ENCODE assay signal across 30 cellular contexts in genomic region chr16:62638324-62638911, GRCh38.
DNase-seq lines count a peak whose midpoint lies in the region; ATAC-seq, FAIRE-seq and TF ChIP-seq lines count a peak whose summit lies in the region.
"Had no signal": no experiment of that assay in that cellular context is flagged by ENCODE, and none has a peak within 500 bp of the region (broad histone marks: within the 10 kb centered on the region; RNA-seq: fewer than 3 reads in every experiment).

No MANE protein-coding gene starts in this region.

- H3K27me3 ChIP-seq in SK-N-SH (ENCODE audit: insufficient read depth) = no peaks in the 10 kb centered on the region
- no peaks in the 10 kb centered on the region for H3K27me3 ChIP-seq in GM12878 (replicated peaks in 1 of 2; ENCODE audit: control insufficient read depth in 2 of 2, insufficient read depth in 2 of 2, low read length in 1 of 2)
- H3K27me3 ChIP-seq: gastrocnemius medialis had no signal

- H3K4me1 ChIP-seq in SK-N-SH (ENCODE audit: control insufficient read depth in 1 of 2, insufficient read depth in 2 of 2, low read depth in 1 of 2, low read length in 1 of 2) = no peaks in the 10 kb centered on the region
- H3K4me1 ChIP-seq in GM12878 (ENCODE audit: control insufficient read depth, insufficient read depth, low read length) = peaks cover 11% of the 10 kb centered on the region
- H3K4me1 ChIP-seq: gastrocnemius medialis had no signal

- no TSS peak for BruUV-seq in GM12878 (replicated peaks; lab: Mats Ljungman, UMichigan)

- no peaks in the 10 kb centered on the region for H3K36me3 ChIP-seq in SK-N-SH (replicated peaks in 1 of 2; ENCODE audit: control insufficient read depth in 1 of 2, insufficient read depth in 2 of 2, low read length in 1 of 2)
- no peaks in the 10 kb centered on the region for H3K36me3 ChIP-seq in GM12878 (ENCODE audit: control insufficient read depth in 2 of 2, insufficient read depth in 2 of 2, low read length in 1 of 2)
- H3K36me3 ChIP-seq: gastrocnemius medialis had no signal

- H2AFZ ChIP-seq in SK-N-SH (ENCODE audit: low read depth) = no peak overlapping the region
- H2AFZ ChIP-seq in GM12878 (ENCODE audit: control insufficient read depth, low read depth, low read length) = peak overlapping the region; percentile 39; the same call in 1 of the 2 replicates

- FAIRE-seq in GM12878 (lab: Jason Lieb, UNC) = no peak
- FAIRE-seq: astrocyte, endometrium had no signal

- SMC1A ChIA-PET in GM12878 (lab: Charles Lee; ENCODE audit: uncharacterized antibody, unreplicated experiment) = interaction anchor here (0.7 kb wide), 1 partner anchor 382 kb away, joined by 3 read pairs; no protein-coding TSS in a partner anchor

- H3K9me3 ChIP-seq in SK-N-SH (no peaks in the 10 kb centered on the region), GM12878 (replicated peaks; ENCODE audit: control insufficient read depth, insufficient read depth, low read length) (no peaks in the 10 kb centered on the region)
- H3K9me3 ChIP-seq: gastrocnemius medialis had no signal

- RAD21 ChIA-PET in GM12878 (lab: Charles Lee; ENCODE audit: unreplicated experiment) = interaction anchor here (1.6 kb wide), 1 partner anchor 413 kb away, joined by 3 read pairs; no protein-coding TSS in a partner anchor

- no peak for TF ChIP-seq RAD21 in SK-N-SH (IDR thresholded peaks at IDR 0.05; ENCODE audit: low read length)
- TF ChIP-seq RAD21 in GM12878 (IDR thresholded peaks at IDR 0.05; ENCODE audit: insufficient read depth, low read depth, low read length) = no peak

- no peak overlapping the region for H3K4me2 ChIP-seq in SK-N-SH
- H3K4me2 ChIP-seq in GM12878 (ENCODE audit: control insufficient read depth, insufficient read depth) = peak overlapping the region; percentile 54

- no peak for TF ChIP-seq POLR2A in GM12878 (IDR thresholded peaks at IDR 0.05; ENCODE audit: low read depth, low read length)

- no peaks in the 10 kb centered on the region for H3K9me2 ChIP-seq in SK-N-SH

- CTCF ChIA-PET in SK-N-SH (lab: Yijun Ruan, JAX) (no interaction called here), GM12878 (lab: Yijun Ruan, JAX) (no interaction called here)

- H3K4me3 ChIP-seq in SK-N-SH (ENCODE audit: low read depth in 2 of 2, low read length in 1 of 2) (no peak overlapping the region), GM12878 (peak overlapping the region; percentile 29; the same call in 1 of the 2 replicates)
- H3K4me3 ChIP-seq: gastrocnemius medialis had no signal

- H4K20me1 ChIP-seq in SK-N-SH (ENCODE audit: insufficient read depth) (no peaks in the 10 kb centered on the region), GM12878 (ENCODE audit: control insufficient read depth, insufficient read depth) (no peaks in the 10 kb centered on the region)

- intact Hi-C loops in GM12878 (cut with micrococcal nuclease; ENCODE audit: unreplicated experiment) = loop anchor here (2.0 to 10.0 kb wide), 2 partner anchors 236 to 414 kb away; no protein-coding TSS in a partner anchor

- 34% methylated on average over 4 of the region's 4 CpGs for WGBS in SK-N-SH (ENCODE audit: low lambda C conversion rate)
- WGBS in GM12878 (ENCODE audit: insufficient coverage, insufficient replicate concordance, low lambda C conversion rate, missing lambda C conversion rate) = 0% methylated on average over 4 of the region's 4 CpGs

- in situ Hi-C loops in GM12878 (cut with MboI) = no loop called here

- H3K27ac ChIP-seq in SK-N-SH (ENCODE audit: low read depth in 2 of 2, low read length in 1 of 2) (no peak overlapping the region), GM12878 (ENCODE audit: control insufficient read depth, insufficient read depth) (peak overlapping the region; percentile 82)
- H3K27ac ChIP-seq: 22Rv1, gastrocnemius medialis, VCaP had no signal

- no peak for TF ChIP-seq CTCF in SK-N-SH (IDR thresholded peaks at IDR 0.05)
- no peak for TF ChIP-seq CTCF in GM12878 (IDR thresholded peaks at IDR 0.05 in 2 of 3, conservative IDR thresholded peaks at IDR 0.05 in 1 of 3; ENCODE audit: control insufficient read depth in 2 of 3, extremely low read depth in 1 of 3, insufficient read depth in 1 of 3, low read depth in 3 of 3, low read length in 3 of 3)

- DNase-seq in SK-N-SH = no peak
- no peak for DNase-seq in GM12878 (ENCODE audit: low read depth, low spot score)
- no peak for DNase-seq in NCI-H526 treated with DMSO at 0.1 percent for 48 hours (lab: John Stamatoyannopoulos, UW)
- no peak for DNase-seq in kidney tubule cell (ENCODE audit: low spot score)
- no peak for DNase-seq in LoVo (ENCODE audit: low spot score)
- DNase-seq: activated CD4-positive, alpha-beta T cell treated with anti-CD3 and anti-CD28 coated beads for 48 hours; activated gamma-delta T cell; activated T-cell treated with anti-CD3 and anti-CD28 coated beads, Interleukin-2, amount 50 U/mL, for 24 hours; Calu3; caudate nucleus; DMS79 treated with DMSO at 0.1 percent for 48 hours; gastrocnemius medialis; GF-D8; hypothalamus; immature natural killer cell; midbrain; NCI-H1092; NCI-H2029; NCI-H2227 treated with DMSO at 0.1 percent for 48 hours; NCI-H748 treated with DMSO at 0.1 percent for 48 hours; OCI-M1; stimulated activated naive CD4-positive, alpha-beta T cell treated with Interleukin-2 at 50 U/mL for 16 hours had no signal

- H3K79me2 ChIP-seq in SK-N-SH (ENCODE audit: insufficient read depth) (no peaks in the 10 kb centered on the region), GM12878 (ENCODE audit: control insufficient read depth, insufficient read depth, low read length) (no peaks in the 10 kb centered on the region)

- TF ChIP-seq EP300 in SK-N-SH (IDR thresholded peaks at IDR 0.05; ENCODE audit: borderline replicate concordance in 1 of 2, low read depth in 1 of 2, low read length in 1 of 2) = no peak
- no peak for TF ChIP-seq EP300 in GM12878 (IDR thresholded peaks at IDR 0.05; ENCODE audit: borderline replicate concordance in 1 of 2, control insufficient read depth in 1 of 2, low read depth in 2 of 2, low read length in 2 of 2)

- ATAC-seq in SK-N-SH treated with all-trans-retinoic acid at 6 μM for 48 hours (no peak), HG02885 (IDR thresholded peaks at IDR 0.05; ENCODE audit: poor library complexity, unreplicated experiment) (peak; percentile 13), GM12878 (peak; percentile 51), HG03520 (IDR thresholded peaks at IDR 0.05; ENCODE audit: unreplicated experiment) (no peak)
- ATAC-seq: gastrocnemius medialis; naive thymus-derived CD4-positive, alpha-beta T cell had no signal

- POLR2A ChIA-PET in SK-N-SH (lab: Yijun Ruan, JAX) = no interaction called here
- POLR2A ChIA-PET in GM12878 (lab: Charles Lee) = no interaction called here

- no peaks in the 10 kb centered on the region for H3F3A ChIP-seq in SK-N-SH (replicated peaks; ENCODE audit: insufficient read depth)

- H3K9ac ChIP-seq in SK-N-SH = no peak overlapping the region
- H3K9ac ChIP-seq in GM12878 (ENCODE audit: control insufficient read depth, insufficient read depth, low read length) = peak overlapping the region; percentile 34; the same call in 1 of the 2 replicates

TF ChIP-seq in SK-N-SH treated with all-trans-retinoic acid at 6 μM for 48 hours, 23 proteins besides CTCF, POLR2A, EP300 and RAD21:
- TF ChIP-seq ISL1 (CRISPR knock-in tag; IDR thresholded peaks at IDR 0.05) = peak; percentile 40; the same call in 1 of the 2 replicates
- TF ChIP-seq TCF4 (CRISPR knock-in tag; IDR thresholded peaks at IDR 0.05; ENCODE audit: borderline replicate concordance) = no peak

TF ChIP-seq in SK-N-SH, 30 proteins besides CTCF, POLR2A, EP300 and RAD21:
- TF ChIP-seq NRF1 (IDR thresholded peaks at IDR 0.05; ENCODE audit: low read depth, low read length) (no peak), MEF2A (IDR thresholded peaks at IDR 0.05; ENCODE audit: borderline replicate concordance, low read depth) (no peak)

TF ChIP-seq in GM12878, 131 proteins besides CTCF, POLR2A, EP300 and RAD21:
- TF ChIP-seq NRF1 (conservative IDR thresholded peaks at IDR 0.05; ENCODE audit: low read depth, low read length) (no peak), CBX5 (IDR thresholded peaks at IDR 0.05; ENCODE audit: low read depth) (no peak), NR2C2 (IDR thresholded peaks at IDR 0.05; ENCODE audit: borderline replicate concordance, control insufficient read depth, insufficient read length, low read depth) (no peak), SPI1 (IDR thresholded peaks at IDR 0.05; ENCODE audit: borderline replicate concordance, insufficient read depth, low read depth, low read length) (peak; percentile 54; the same call in 1 of the 2 replicates), BRCA1 (IDR thresholded peaks at IDR 0.05; ENCODE audit: low read depth, low read length) (no peak), LARP7 (IDR thresholded peaks at IDR 0.05) (no peak)

Comparison
In these comparisons a context has a peak if more than half of its experiments do, and no peak if none do; other contexts are left out.
1. ATAC-seq: peak in HG02885 (single experiment) and GM12878 (single experiment); none in SK-N-SH treated with all-trans-retinoic acid at 6 μM for 48 hours (single experiment) and HG03520 (single experiment).